22 cellular contexts compared by ENCODE assay signal in genomic region chrX:85031505-85031904, GRCh38.
"Had no signal": no experiment of that assay in that cellular context is flagged by ENCODE, and none has a peak within 500 bp of the region (broad histone marks: within the 10 kb centered on the region; RNA-seq: fewer than 3 reads in every experiment).

No MANE protein-coding gene starts in this region.

- H3K36me3 ChIP-seq: colonic mucosa, esophagus squamous epithelium, lower lobe of right lung, pancreas, spleen, tibial artery, upper lobe of left lung had no signal

- H3K27ac ChIP-seq: colonic mucosa, hepatocyte, lower lobe of right lung, pancreas, spleen, tibial artery, upper lobe of left lung had no signal

- ATAC-seq: natural killer cell treated with Interleukin-12 subunit alpha and Interleukin-12 subunit beta and Interleukin-15 and Interleukin-18, amount 100 ng/mL, for 72 hours; sciatic nerve; stimulated activated memory B cell treated with anti-CD40 and anti-IgM and Interleukin-4, amounts not matched to agents 10 μg/mL and 1 μg/mL and 100 μg/mL, for 72 hours had no signal

- H3K4me1 ChIP-seq: colonic mucosa, esophagus squamous epithelium, lower lobe of right lung, pancreas, spleen, upper lobe of left lung had no signal

- DNase-seq: cerebellar nuclear complex; colonic mucosa; dermis blood vessel endothelial cell; esophagus squamous epithelium; foreskin fibroblast; head of caudate nucleus; kidney; left colon; lower lobe of right lung; midbrain; occipital lobe; pancreas; spleen; stimulated activated CD4-positive, alpha-beta T cell treated with anti-CD3 and anti-CD28 coated beads, Interleukin-15, amount 100 ng/mL, for 24 hours; stimulated activated CD4-positive, alpha-beta T cell treated with anti-CD3 and anti-CD28 coated beads, Interleukin-1b, Interleukin-23, amount 100 ng/mL, for 48 hours; stimulated activated CD4-positive, alpha-beta T cell treated with anti-CD3 and anti-CD28 coated beads, Interleukin-4, amount 100 ng/mL, for 24 hours; tibial artery; upper lobe of left lung had no signal

- H3K9me3 ChIP-seq: colonic mucosa, esophagus squamous epithelium, lower lobe of right lung, pancreas, spleen, upper lobe of left lung had no signal

- H3K4me3 ChIP-seq: colonic mucosa, esophagus squamous epithelium, hepatocyte, lower lobe of right lung, pancreas, spleen, tibial artery, upper lobe of left lung had no signal

- H3K27me3 ChIP-seq: colonic mucosa, esophagus squamous epithelium, hepatocyte, pancreas, spleen, tibial artery, upper lobe of left lung had no signal
